ENCODE assay signal across 26 cellular contexts in the genomic region with DNA sequence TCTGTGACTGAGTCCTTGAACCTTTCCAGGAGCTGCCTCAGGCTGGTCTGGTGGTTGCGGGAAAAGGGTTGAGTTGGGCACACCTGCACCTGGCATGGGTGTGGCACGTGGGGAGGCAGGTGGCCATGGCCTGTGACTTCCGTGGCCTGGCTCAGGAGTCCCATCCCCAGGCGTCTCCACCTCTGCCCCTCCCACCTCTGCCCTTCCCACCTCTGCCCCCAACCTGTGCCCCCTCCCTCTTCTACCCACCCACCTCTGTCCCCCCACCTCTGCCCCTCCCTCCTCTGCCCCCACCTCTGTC. TPM values are rescaled to one million over a fixed set of nuclear protein-coding genes. Genes with fewer than 3 reads are reported as not detected.
"Had no signal": no experiment of that assay in that cellular context is flagged by ENCODE, and none has a peak within 500 bp of the region (broad histone marks: within the 10 kb centered on the region; RNA-seq: fewer than 3 reads in every experiment).

No MANE protein-coding gene starts in this region.

- H3K4me1 ChIP-seq: adrenal gland had no signal

- H3K27ac ChIP-seq: adrenal gland, esophagus muscularis mucosa, gastroesophageal sphincter, heart left ventricle, left lung, prostate gland, stomach, testis, upper lobe of left lung, WERI-Rb-1 had no signal

- H3K9me3 ChIP-seq: adrenal gland, esophagus muscularis mucosa, gastroesophageal sphincter, heart left ventricle, left lung, prostate gland, stomach, testis, upper lobe of left lung had no signal

- DNase-seq: activated CD4-positive, alpha-beta T cell treated with anti-CD3 and anti-CD28 coated beads for 1 hour; activated gamma-delta T cell treated with Interleukin-2 at 50 U/mL for 16 hours; cerebellar nuclear complex; effector CD8-positive, alpha-beta T cell; kidney; mammary epithelial cell; naive B cell; stimulated activated CD4-positive, alpha-beta T cell treated with anti-CD3 and anti-CD28 coated beads, Interleukin-4, amount 100 ng/mL, for 24 hours; stomach; testis; WERI-Rb-1 had no signal

- H3K4me3 ChIP-seq: adrenal gland, esophagus muscularis mucosa, gastroesophageal sphincter, heart left ventricle, left lung, prostate gland, smooth muscle cell, stomach, testis, upper lobe of left lung had no signal

- H3K4me2 ChIP-seq: smooth muscle cell had no signal

- H3K36me3 ChIP-seq: left lung, prostate gland had no signal

- H3K27me3 ChIP-seq: adrenal gland, testis had no signal

RNA-seq across cellular contexts. Expression of a gene that starts 1.9 kb away (rescaled TPM):
- total RNA-seq: activated naive CD4-positive, alpha-beta T cell treated with anti-CD3 and anti-CD28 coated beads, Interleukin-2, amount 50 U/mL, for 72 hours; activated T-helper 1 cell treated with anti-CD3 and anti-CD28 coated beads, Interleukin-12 subunit alpha, Interleukin-12 subunit beta, Interleukin-2, Interleukin-4 antibody, amounts not matched to agents 30 ng/mL and 10 ng/mL and 1 ng/mL, durations not matched to agents 14 hours and 24 hours and 36 hours; adrenal gland; astrocyte; bronchial epithelial cell; esophagus muscularis mucosa; gastroesophageal sphincter; heart left ventricle; kidney; mammary epithelial cell; neural crest cell; osteocyte; right cardiac atrium; smooth muscle cell; stomach; upper lobe of left lung had no signal
- polyA plus RNA-seq: adrenal gland, heart left ventricle, mammary epithelial cell, stomach had no signal

RNA-seq across cellular contexts. Expression of a gene that starts 40.5 kb away (rescaled TPM):
- total RNA-seq: activated naive CD4-positive, alpha-beta T cell treated with anti-CD3 and anti-CD28 coated beads, Interleukin-2, amount 50 U/mL, for 72 hours; activated T-helper 1 cell treated with anti-CD3 and anti-CD28 coated beads, Interleukin-12 subunit alpha, Interleukin-12 subunit beta, Interleukin-2, Interleukin-4 antibody, amounts not matched to agents 30 ng/mL and 10 ng/mL and 1 ng/mL, durations not matched to agents 14 hours and 24 hours and 36 hours had no signal
